1 cellular context compared by ENCODE assay signal in the genomic region with DNA sequence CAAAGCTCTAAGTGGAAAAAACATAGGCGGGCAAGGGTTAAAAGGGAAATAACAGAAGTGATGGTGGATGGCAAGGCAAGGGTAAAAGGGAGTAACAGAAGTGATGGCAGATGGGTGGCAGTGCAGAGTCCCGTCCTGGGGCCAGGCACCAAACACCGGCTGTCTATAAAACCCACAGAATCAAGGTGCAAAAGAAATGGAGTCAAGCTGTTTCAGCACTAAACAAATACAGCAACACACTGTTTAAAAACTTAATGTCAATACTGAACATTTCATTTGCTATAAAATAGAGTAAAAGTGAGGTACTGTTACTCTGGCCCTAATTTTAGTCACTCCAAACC.
TF ChIP-seq lines count a peak whose summit lies in the region.

No MANE protein-coding gene starts in this region.

TF ChIP-seq in HepG2, 621 proteins besides CTCF, POLR2A, EP300 and RAD21 (continued from another document):
- TF ChIP-seq, protein P1, sequence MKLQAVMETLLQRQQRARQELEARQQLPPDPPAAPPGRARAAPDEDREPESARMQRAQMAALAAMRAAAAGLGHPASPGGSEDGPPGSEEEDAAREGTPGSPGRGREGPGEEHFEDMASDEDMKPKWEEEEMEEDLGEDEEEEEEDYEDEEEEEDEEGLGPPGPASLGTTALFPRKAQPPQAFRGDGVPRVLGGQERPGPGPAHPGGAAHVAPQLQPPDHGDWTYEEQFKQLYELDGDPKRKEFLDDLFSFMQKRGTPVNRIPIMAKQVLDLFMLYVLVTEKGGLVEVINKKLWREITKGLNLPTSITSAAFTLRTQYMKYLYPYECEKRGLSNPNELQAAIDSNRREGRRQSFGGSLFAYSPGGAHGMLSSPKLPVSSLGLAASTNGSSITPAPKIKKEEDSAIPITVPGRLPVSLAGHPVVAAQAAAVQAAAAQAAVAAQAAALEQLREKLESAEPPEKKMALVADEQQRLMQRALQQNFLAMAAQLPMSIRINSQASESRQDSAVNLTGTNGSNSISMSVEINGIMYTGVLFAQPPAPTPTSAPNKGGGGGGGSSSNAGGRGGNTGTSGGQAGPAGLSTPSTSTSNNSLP (IDR thresholded peaks at IDR 0.05; ENCODE audit: low read depth, low read length): peak; percentile 54
- TF ChIP-seq FOXA3 (CRISPR knock-in tag; IDR thresholded peaks at IDR 0.05) (peak; percentile 23; the same call in 1 of the 2 replicates), HOXA3 (CRISPR knock-in tag; IDR thresholded peaks at IDR 0.05) (peak; percentile 19; the same call in 1 of the 2 replicates), ZFP41 (CRISPR knock-in tag; IDR thresholded peaks at IDR 0.05; ENCODE audit: borderline replicate concordance) (no peak), TEAD3 (CRISPR knock-in tag; optimal IDR thresholded peaks at IDR 0.05; ENCODE audit: borderline replicate concordance) (peak; percentile 21), SOX13 (IDR thresholded peaks at IDR 0.05) (no peak), SOX13 (CRISPR knock-in tag; conservative IDR thresholded peaks at IDR 0.05 in 1 of 2, IDR thresholded peaks at IDR 0.05 in 1 of 2) (peak in 1 of 2 experiments; percentile 35; a peak in 1 of 4 replicates), KLF16 (CRISPR knock-in tag; IDR thresholded peaks at IDR 0.05) (no peak), RBM22 (optimal IDR thresholded peaks at IDR 0.05; ENCODE audit: low read length) (peak; percentile 93), RNF2 (conservative IDR thresholded peaks at IDR 0.05; ENCODE audit: low read depth) (no peak), ZNF44 (CRISPR knock-in tag; IDR thresholded peaks at IDR 0.05) (no peak; the same call in 1 of the 2 replicates), ZC3H13 (CRISPR knock-in tag; IDR thresholded peaks at IDR 0.05) (no peak), SMYD3 (CRISPR knock-in tag; IDR thresholded peaks at IDR 0.05) (0 out of 2 replicates have a peak, but pooled peaks have one; percentile 61), TSC22D2 (CRISPR knock-in tag; IDR thresholded peaks at IDR 0.05; ENCODE audit: borderline replicate concordance) (no peak), NR1H2 (CRISPR knock-in tag; IDR thresholded peaks at IDR 0.05; ENCODE audit: borderline replicate concordance, low read depth) (no peak), ZNF567 (CRISPR knock-in tag; IDR thresholded peaks at IDR 0.05; ENCODE audit: borderline replicate concordance) (no peak), KLF15 (CRISPR knock-in tag; IDR thresholded peaks at IDR 0.05; ENCODE audit: borderline replicate concordance) (no peak), ZNF563 (CRISPR knock-in tag; IDR thresholded peaks at IDR 0.05) (no peak), ZNF652 (CRISPR knock-in tag; IDR thresholded peaks at IDR 0.05; ENCODE audit: borderline replicate concordance, low read depth) (peak; percentile 97), ZNF496 (CRISPR knock-in tag; IDR thresholded peaks at IDR 0.05; ENCODE audit: insufficient replicate concordance) (no peak)
- TF ChIP-seq, protein P2, sequence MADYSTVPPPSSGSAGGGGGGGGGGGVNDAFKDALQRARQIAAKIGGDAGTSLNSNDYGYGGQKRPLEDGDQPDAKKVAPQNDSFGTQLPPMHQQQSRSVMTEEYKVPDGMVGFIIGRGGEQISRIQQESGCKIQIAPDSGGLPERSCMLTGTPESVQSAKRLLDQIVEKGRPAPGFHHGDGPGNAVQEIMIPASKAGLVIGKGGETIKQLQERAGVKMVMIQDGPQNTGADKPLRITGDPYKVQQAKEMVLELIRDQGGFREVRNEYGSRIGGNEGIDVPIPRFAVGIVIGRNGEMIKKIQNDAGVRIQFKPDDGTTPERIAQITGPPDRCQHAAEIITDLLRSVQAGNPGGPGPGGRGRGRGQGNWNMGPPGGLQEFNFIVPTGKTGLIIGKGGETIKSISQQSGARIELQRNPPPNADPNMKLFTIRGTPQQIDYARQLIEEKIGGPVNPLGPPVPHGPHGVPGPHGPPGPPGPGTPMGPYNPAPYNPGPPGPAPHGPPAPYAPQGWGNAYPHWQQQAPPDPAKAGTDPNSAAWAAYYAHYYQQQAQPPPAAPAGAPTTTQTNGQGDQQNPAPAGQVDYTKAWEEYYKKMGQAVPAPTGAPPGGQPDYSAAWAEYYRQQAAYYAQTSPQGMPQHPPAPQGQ (CRISPR knock-in tag; IDR thresholded peaks at IDR 0.05; ENCODE audit: borderline replicate concordance): no peak
- TF ChIP-seq, protein P3, sequence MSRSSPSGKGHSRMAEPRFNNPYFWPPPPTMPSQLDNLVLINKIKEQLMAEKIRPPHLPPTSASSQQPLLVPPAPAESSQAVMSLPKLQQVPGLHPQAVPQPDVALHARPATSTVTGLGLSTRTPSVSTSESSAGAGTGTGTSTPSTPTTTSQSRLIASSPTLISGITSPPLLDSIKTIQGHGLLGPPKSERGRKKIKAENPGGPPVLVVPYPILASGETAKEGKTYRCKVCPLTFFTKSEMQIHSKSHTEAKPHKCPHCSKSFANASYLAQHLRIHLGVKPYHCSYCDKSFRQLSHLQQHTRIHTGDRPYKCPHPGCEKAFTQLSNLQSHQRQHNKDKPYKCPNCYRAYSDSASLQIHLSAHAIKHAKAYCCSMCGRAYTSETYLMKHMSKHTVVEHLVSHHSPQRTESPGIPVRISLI (CRISPR knock-in tag; IDR thresholded peaks at IDR 0.05; ENCODE audit: borderline replicate concordance): peak; percentile 29; the same call in 1 of the 2 replicates
- TF ChIP-seq, protein P4, sequence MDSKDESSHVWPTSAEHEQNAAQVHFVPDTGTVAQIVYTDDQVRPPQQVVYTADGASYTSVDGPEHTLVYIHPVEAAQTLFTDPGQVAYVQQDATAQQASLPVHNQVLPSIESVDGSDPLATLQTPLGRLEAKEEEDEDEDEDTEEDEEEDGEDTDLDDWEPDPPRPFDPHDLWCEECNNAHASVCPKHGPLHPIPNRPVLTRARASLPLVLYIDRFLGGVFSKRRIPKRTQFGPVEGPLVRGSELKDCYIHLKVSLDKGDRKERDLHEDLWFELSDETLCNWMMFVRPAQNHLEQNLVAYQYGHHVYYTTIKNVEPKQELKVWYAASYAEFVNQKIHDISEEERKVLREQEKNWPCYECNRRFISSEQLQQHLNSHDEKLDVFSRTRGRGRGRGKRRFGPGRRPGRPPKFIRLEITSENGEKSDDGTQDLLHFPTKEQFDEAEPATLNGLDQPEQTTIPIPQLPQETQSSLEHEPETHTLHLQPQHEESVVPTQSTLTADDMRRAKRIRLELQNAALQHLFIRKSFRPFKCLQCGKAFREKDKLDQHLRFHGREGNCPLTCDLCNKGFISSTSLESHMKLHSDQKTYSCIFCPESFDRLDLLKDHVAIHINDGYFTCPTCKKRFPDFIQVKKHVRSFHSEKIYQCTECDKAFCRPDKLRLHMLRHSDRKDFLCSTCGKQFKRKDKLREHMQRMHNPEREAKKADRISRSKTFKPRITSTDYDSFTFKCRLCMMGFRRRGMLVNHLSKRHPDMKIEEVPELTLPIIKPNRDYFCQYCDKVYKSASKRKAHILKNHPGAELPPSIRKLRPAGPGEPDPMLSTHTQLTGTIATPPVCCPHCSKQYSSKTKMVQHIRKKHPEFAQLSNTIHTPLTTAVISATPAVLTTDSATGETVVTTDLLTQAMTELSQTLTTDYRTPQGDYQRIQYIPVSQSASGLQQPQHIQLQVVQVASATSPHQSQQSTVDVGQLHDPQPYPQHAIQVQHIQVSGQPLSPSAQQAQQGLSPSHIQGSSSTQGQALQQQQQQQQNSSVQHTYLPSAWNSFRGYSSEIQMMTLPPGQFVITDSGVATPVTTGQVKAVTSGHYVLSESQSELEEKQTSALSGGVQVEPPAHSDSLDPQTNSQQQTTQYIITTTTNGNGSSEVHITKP (CRISPR knock-in tag; IDR thresholded peaks at IDR 0.05; ENCODE audit: low read depth): 0 out of 2 replicates have a peak, but pooled peaks have one; percentile 3
TF ChIP-seq in HepG2: peak in this region for 29.
